Comparison of ENCODE assay signal across 19 cellular contexts in the genomic region with DNA sequence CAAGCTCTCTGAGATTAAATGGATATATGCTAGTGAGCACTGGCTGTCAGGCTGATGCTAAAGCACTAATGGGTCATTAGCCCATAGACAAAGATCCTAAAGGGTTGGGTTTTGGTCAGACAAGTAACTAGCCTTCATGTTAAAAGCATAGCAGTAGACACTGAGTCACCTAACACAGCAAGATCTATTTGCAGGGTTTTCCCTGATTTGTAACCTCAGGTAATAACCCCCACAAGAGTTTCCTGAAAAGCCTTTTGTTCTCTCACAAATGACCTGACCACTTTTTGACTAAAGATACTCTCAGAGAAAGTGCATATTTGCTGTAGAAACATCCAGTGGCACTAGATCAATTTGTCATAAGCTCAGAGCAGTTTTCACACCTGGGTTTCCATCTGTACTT.
DNase-seq lines count a peak whose midpoint lies in the region; ATAC-seq, FAIRE-seq and TF ChIP-seq lines count a peak whose summit lies in the region.
"Had no signal": no experiment of that assay in that cellular context is flagged by ENCODE, and none has a peak within 500 bp of the region (broad histone marks: within the 10 kb centered on the region; RNA-seq: fewer than 3 reads in every experiment).

No MANE protein-coding gene starts in this region.

- no peak overlapping the region for H2AFZ ChIP-seq in astrocyte (ENCODE audit: low read depth, low read length)
- H2AFZ ChIP-seq: GM23248 had no signal

- no peaks in the 10 kb centered on the region for H3K36me3 Mint-ChIP-seq in astrocyte (ENCODE audit: low read depth, unreplicated experiment)
- H3K36me3 Mint-ChIP-seq: CD4-positive, alpha-beta memory T cell had no signal

- H3K9ac ChIP-seq in astrocyte (ENCODE audit: low read length), result no peak overlapping the region
- H3K9ac ChIP-seq: GM23248 had no signal

- no peaks in the 10 kb centered on the region for H3K27me3 ChIP-seq in astrocyte (ENCODE audit: insufficient read depth, low read length)

- DNase-seq in HT1080 (ENCODE audit: low read depth) (peak; percentile 0), astrocyte (ENCODE audit: low read depth) (no peak), islet precursor cell (peak; percentile 71), RCC 7860 (ENCODE audit: low spot score) (no peak)
- no peak for DNase-seq in activated CD4-positive, alpha-beta T cell treated with anti-CD3 and anti-CD28 coated beads, Interleukin-2, amount 50 U/mL, for 4 hours
- DNase-seq: C1 segment of cervical spinal cord; Calu3; CD4-positive, alpha-beta memory T cell; COR-L47; DMS53; DMS79 treated with DMSO at 0.1 percent for 48 hours; GF-D8; GM23248; H7; HCEC 1CT had no signal

- no peaks in the 10 kb centered on the region for H3K79me2 ChIP-seq in astrocyte (ENCODE audit: insufficient read depth, low read length)

- no peak overlapping the region for H3K4me3 Mint-ChIP-seq in astrocyte (ENCODE audit: unreplicated experiment)
- H3K4me3 Mint-ChIP-seq: CD4-positive, alpha-beta memory T cell had no signal

- TF ChIP-seq CTCF in astrocyte (IDR thresholded peaks at IDR 0.05; ENCODE audit: insufficient read depth, low read depth, low read length), result no peak

- no peaks in the 10 kb centered on the region for H3K27me3 Mint-ChIP-seq in astrocyte (ENCODE audit: low read depth, unreplicated experiment)
- H3K27me3 Mint-ChIP-seq: CD4-positive, alpha-beta memory T cell had no signal

- FAIRE-seq in astrocyte (lab: Jason Lieb, UNC) (peak; percentile 13), RCC 7860 (lab: Jason Lieb, UNC) (no peak)
- FAIRE-seq: GM12891, GM18507, H1 had no signal

- H3K4me1 Mint-ChIP-seq in astrocyte (ENCODE audit: low read depth, unreplicated experiment), result no peaks in the 10 kb centered on the region
- H3K4me1 Mint-ChIP-seq: CD4-positive, alpha-beta memory T cell had no signal

- no peak for ATAC-seq in GM19351 (IDR thresholded peaks at IDR 0.05; ENCODE audit: unreplicated experiment)

- H3K4me1 ChIP-seq in astrocyte (ENCODE audit: insufficient read depth, low read length), result no peaks in the 10 kb centered on the region

- H3K4me2 ChIP-seq in astrocyte (ENCODE audit: low read length), result no peak overlapping the region

- H3K27ac ChIP-seq in astrocyte (ENCODE audit: low read depth, low read length), result no peak overlapping the region
- H3K27ac ChIP-seq: GM23248 had no signal

- H3K27ac Mint-ChIP-seq in astrocyte (ENCODE audit: unreplicated experiment), result no peak overlapping the region
- H3K27ac Mint-ChIP-seq: CD4-positive, alpha-beta memory T cell had no signal

- no peaks in the 10 kb centered on the region for H3K9me3 ChIP-seq in astrocyte (ENCODE audit: insufficient read depth, low read depth, low read length)

- no peak overlapping the region for H3K4me3 ChIP-seq in astrocyte (ENCODE audit: insufficient read depth, low read depth, low read length)
- H3K4me3 ChIP-seq: GM23248 had no signal

- H4K20me1 ChIP-seq in astrocyte (ENCODE audit: insufficient read depth, low read length), result no peaks in the 10 kb centered on the region

- no peaks in the 10 kb centered on the region for H3K36me3 ChIP-seq in astrocyte (ENCODE audit: insufficient read depth, low read length)

- H3K9me3 Mint-ChIP-seq in astrocyte (ENCODE audit: unreplicated experiment), result no peaks in the 10 kb centered on the region
- H3K9me3 Mint-ChIP-seq: CD4-positive, alpha-beta memory T cell had no signal

Comparison
In these comparisons a context has a peak if more than half of its experiments do, and no peak if none do; other contexts are left out.
1. DNase-seq: peak in HT1080 (single experiment) and islet precursor cell (single experiment); none in astrocyte (single experiment), RCC 7860 (single experiment) and activated CD4-positive, alpha-beta T cell treated with anti-CD3 and anti-CD28 coated beads, Interleukin-2, amount 50 U/mL, for 4 hours (0 of 2).